ENCODE assay signal across 7 cellular contexts in genomic region chr6:135379647-135380046, GRCh38.
"Had no signal": no experiment of that assay in that cellular context is flagged by ENCODE, and none has a peak within 500 bp of the region (broad histone marks: within the 10 kb centered on the region; RNA-seq: fewer than 3 reads in every experiment).

No MANE protein-coding gene starts in this region.

- FAIRE-seq: G401.6, GM12878, GM12891, GM12892, GM19239 had no signal

- DNase-seq: GDM1, GF-D8 had no signal

- ATAC-seq: GM12878 had no signal

- H3K4me3 ChIP-seq: GM12878 had no signal
